ENCODE assay signal across 23 cellular contexts in the genomic region with DNA sequence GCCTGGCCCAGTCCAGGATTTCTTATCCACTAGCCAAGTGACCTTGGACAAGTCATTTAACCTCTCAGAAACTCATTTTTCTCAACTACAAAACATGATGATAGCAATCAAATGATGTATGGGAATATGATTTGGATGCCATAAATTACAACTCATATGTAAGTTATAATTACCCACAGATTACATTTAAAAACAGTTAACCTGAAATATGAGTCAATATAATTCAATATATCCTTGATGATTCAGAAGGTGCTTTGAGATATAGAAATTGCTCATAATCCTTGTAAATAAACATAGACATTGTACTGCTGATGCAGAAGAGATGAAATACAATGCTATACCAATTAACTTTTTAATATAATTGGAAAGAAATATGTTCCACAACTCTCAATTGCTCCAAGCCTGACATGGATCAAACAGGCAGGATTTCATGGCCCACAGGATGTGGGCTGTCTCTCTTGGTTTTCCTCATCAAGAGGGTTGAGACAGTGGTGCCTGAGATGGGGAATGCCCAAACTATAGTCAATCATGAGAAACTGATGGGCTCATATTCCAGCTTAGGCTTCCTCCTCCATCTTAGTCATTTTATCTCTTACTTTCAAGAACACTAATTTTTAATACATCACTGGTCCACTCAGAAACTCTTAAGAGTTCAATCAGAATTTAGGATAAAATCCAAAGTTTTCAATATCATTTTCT. TPM values are rescaled to one million over a fixed set of nuclear protein-coding genes. Genes with fewer than 3 reads are reported as not detected.
"Had no signal": no experiment of that assay in that cellular context is flagged by ENCODE, and none has a peak within 500 bp of the region (broad histone marks: within the 10 kb centered on the region; RNA-seq: fewer than 3 reads in every experiment).

No MANE protein-coding gene starts in this region.

- H3K36me3 ChIP-seq: spleen, WERI-Rb-1 had no signal

- H3K4me3 ChIP-seq: spleen, testis had no signal

- H3K9me3 ChIP-seq: spleen, testis had no signal

- FAIRE-seq: frontal cortex, TTC549, urothelium cell line had no signal

- ATAC-seq: activated CD4-positive, CD25-positive, alpha-beta regulatory T cell treated with anti-CD3 and anti-CD28 coated beads, Interleukin-2, amount 50 U/mL, for 24 hours; esophagus mucosa; left cardiac atrium; left ventricle myocardium superior; right cardiac atrium; stimulated activated naive CD8-positive, alpha-beta T cell treated with anti-CD3 and anti-CD28 coated beads, Interleukin-15, Interleukin-2, amounts not matched to agents 100 U/mL and 50 U/mL, for 24 hours had no signal

- H3K27ac ChIP-seq: spleen, testis, WERI-Rb-1 had no signal

- DNase-seq: activated CD4-positive, alpha-beta T cell treated with anti-CD3 and anti-CD28 coated beads for 48 hours; activated CD4-positive, alpha-beta T cell treated with anti-CD3 and anti-CD28 coated beads, Interleukin-2, amount 50 U/mL, for 48 hours; activated CD8-positive, alpha-beta memory T cell treated with anti-CD3 and anti-CD28 coated beads for 24 hours; activated effector memory CD4-positive, alpha-beta T cell treated with anti-CD3 and anti-CD28 coated beads, Interleukin-2, amount 50 U/mL, for 16 hours; activated naive CD4-positive, alpha-beta T cell treated with anti-CD3 and anti-CD28 coated beads for 36 hours; activated naive CD8-positive, alpha-beta T cell treated with anti-CD3 and anti-CD28 coated beads, Interleukin-2, amount 10 ng/mL, durations not matched to agents 7 days and 5 days; glutamatergic neuron; islet precursor cell; left cardiac atrium; left ventricle myocardium superior; posterior cingulate gyrus; right cardiac atrium; spleen; stimulated activated CD4-positive, alpha-beta T cell treated with anti-CD3 and anti-CD28 coated beads, Interleukin-4, amount 100 ng/mL, for 1 hour; stimulated activated naive CD8-positive, alpha-beta T cell treated with anti-CD3 and anti-CD28 coated beads, Interleukin-15, Interleukin-2, amounts not matched to agents 100 U/mL and 50 U/mL, for 24 hours; T-helper 9 cell; testis; WERI-Rb-1 had no signal

- H3K4me1 ChIP-seq: spleen, testis had no signal

- H3K27me3 ChIP-seq: spleen, testis had no signal

RNA-seq across cellular contexts. Expression of a gene that starts 49.5 kb away (rescaled TPM):
- total RNA-seq: activated naive CD4-positive, alpha-beta T cell treated with anti-CD3 and anti-CD28 coated beads for 36 hours; activated naive CD8-positive, alpha-beta T cell treated with anti-CD3 and anti-CD28 coated beads, Interleukin-2, amount 10 ng/mL, durations not matched to agents 7 days and 5 days had no signal
